ENCODE assay signal across 8 cellular contexts in the genomic region with DNA sequence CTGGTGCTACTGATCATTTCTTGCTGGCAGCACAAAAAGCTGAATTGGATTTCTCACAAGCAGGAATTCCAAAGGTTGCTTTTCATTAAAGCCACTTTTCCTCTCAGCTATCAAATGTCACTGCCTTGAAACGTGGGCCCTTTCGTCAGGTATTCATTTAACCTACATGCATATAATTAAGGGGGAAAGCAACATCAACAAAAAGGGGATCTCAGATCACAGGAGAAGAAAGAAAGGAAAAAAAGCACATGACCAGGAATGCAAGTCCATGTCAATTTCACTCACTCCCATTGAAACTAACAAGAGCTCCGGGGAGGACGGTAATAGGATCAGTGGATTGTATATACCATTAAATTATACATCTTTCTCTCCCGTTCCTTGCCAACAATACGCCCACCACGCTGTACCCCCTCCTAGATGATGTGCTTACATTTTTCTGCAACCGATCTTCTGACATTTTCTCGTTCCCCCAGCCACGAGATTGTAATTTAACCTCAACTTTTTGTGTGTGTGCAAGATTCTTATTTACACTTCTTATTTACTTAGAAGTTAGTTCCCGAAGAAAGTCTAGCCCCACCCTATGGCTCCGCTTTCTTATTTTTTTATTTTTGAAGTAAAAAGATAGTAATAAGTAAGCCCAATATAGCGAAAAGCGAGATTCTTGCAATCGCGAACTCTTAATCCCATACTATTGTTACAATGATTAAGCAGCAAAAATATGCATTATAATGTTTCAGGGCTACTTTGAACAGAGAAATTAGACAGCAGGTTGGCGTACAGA. TPM values are rescaled to one million over a fixed set of nuclear protein-coding genes. Genes with fewer than 3 reads are reported as not detected.
DNase-seq lines count a peak whose midpoint lies in the region; ATAC-seq and TF ChIP-seq lines count a peak whose summit lies in the region.

No MANE protein-coding gene starts in this region.

- no peaks in the 10 kb centered on the region for H3K9me3 Mint-ChIP-seq in WTC11

- no peak for TF ChIP-seq POLR2A in spleen (IDR thresholded peaks at IDR 0.05)

- no peaks in the 10 kb centered on the region; the same call in 1 of the 2 replicates for H3K27me3 Mint-ChIP-seq in WTC11 (ENCODE audit: low read depth)

- H3K27ac Mint-ChIP-seq in WTC11: peak overlapping the region; percentile 91

- no peaks in the 10 kb centered on the region for H3K36me3 Mint-ChIP-seq in WTC11

- H3K4me1 ChIP-seq in HUES48 (ENCODE audit: control insufficient read depth, insufficient read depth, low read length) (peaks cover 43% of the 10 kb centered on the region), iPS-20b (ENCODE audit: insufficient read depth, low read length) (peaks cover 13% of the 10 kb centered on the region; the same call in 1 of the 2 replicates), spleen (peaks cover 0 to 15% (median 4%) of the 10 kb centered on the region in 6 donors)

- H3K4me3 ChIP-seq in HUES48 (ENCODE audit: low read depth, low read length) (peak overlapping the region; percentile 76), iPS-20b (ENCODE audit: low read length) (peak overlapping the region; percentile 95), spleen (peak overlapping the region; percentile 24 to 70 (median 45))

- H3K27me3 ChIP-seq in HUES48 (ENCODE audit: control insufficient read depth, insufficient read depth, low read length): no peaks in the 10 kb centered on the region
- H3K27me3 ChIP-seq in iPS-20b (ENCODE audit: insufficient read depth, low read length): no peaks in the 10 kb centered on the region
- H3K27me3 ChIP-seq in spleen (replicated peaks in 1 of 7): peaks cover 0 to 39% (median 8%) of the 10 kb centered on the region in 7 donors

- POLR2A ChIA-PET in WTC11 (lab: Charles Lee): interaction anchor here (0.5 to 1.4 kb wide), 8 partner anchors 12 to 361 kb away, joined by 3 to 5 read pairs (median 3); no protein-coding TSS in a partner anchor

- H3K4me3 Mint-ChIP-seq in WTC11: peak overlapping the region; percentile 92

- no peak for TF ChIP-seq CTCF in WTC11 (IDR thresholded peaks at IDR 0.05)
- no peak for TF ChIP-seq CTCF in spleen (IDR thresholded peaks at IDR 0.05 in 8 of 11, conservative IDR thresholded peaks at IDR 0.05 in 3 of 11)

- peak overlapping the region; percentile 77 for H3K9ac ChIP-seq in HUES48 (ENCODE audit: low read depth, low read length)
- peak overlapping the region; percentile 87 for H3K9ac ChIP-seq in iPS-20b (ENCODE audit: low read depth, low read length)

- 6 to 8% (median 7%) methylated on average over 17 of the region's 17 CpGs for WGBS in spleen, 5 donors

- H3K27ac ChIP-seq in HUES48 (ENCODE audit: low read depth, low read length) (peak overlapping the region; percentile 96), iPS-20b (ENCODE audit: low read length) (peak overlapping the region; percentile 39), spleen (peak overlapping the region; percentile 76 to 95 (median 90))

- H3K4me1 Mint-ChIP-seq in WTC11: peaks cover 52% of the 10 kb centered on the region

- intact Hi-C loops in spleen (cut with DNase I; ENCODE audit: low total_unique reads): no loop called here

- CTCF ChIA-PET in WTC11 (lab: Charles Lee): interaction anchor here (1.1 to 1.2 kb wide), 2 partner anchors 42 to 124 kb away, joined by 3 read pairs; no protein-coding TSS in a partner anchor

- no peak for ATAC-seq in WTC11
- no peak for ATAC-seq in GM21515 (IDR thresholded peaks at IDR 0.05; ENCODE audit: unreplicated experiment)

- DNase-seq in WTC11 (ENCODE audit: low spot score) (no peak), spleen (no peak), DMS79 (lab: John Stamatoyannopoulos, UW) (no peak), occipital lobe (lab: John Stamatoyannopoulos, UW) (no peak), SKM-1 (lab: John Stamatoyannopoulos, UW; ENCODE audit: unreplicated experiment) (no peak)

- H3K36me3 ChIP-seq in HUES48 (ENCODE audit: control insufficient read depth, insufficient read depth, low read length) (no peaks in the 10 kb centered on the region), iPS-20b (ENCODE audit: insufficient read depth, low read depth, low read length) (no peaks in the 10 kb centered on the region), spleen (no peaks in the 10 kb centered on the region)

- H3K9me3 ChIP-seq in HUES48 (ENCODE audit: control insufficient read depth, insufficient read depth, low read length) (no peaks in the 10 kb centered on the region), iPS-20b (ENCODE audit: insufficient read depth, low read depth, low read length) (no peaks in the 10 kb centered on the region), spleen (no peaks in the 10 kb centered on the region)

TF ChIP-seq in WTC11, 78 proteins besides CTCF, POLR2A, EP300 and RAD21:
- no peak for TF ChIP-seq ZNF121 (CRISPR knock-in tag; IDR thresholded peaks at IDR 0.05)

RNA-seq across cellular contexts. Expression of gene FIGN, which starts 0.7 kb away (rescaled TPM):
- total RNA-seq in WTC11 (2021) (19.4 to 23.8 TPM (median 23.1 TPM) in 3 replicates), spleen (10 to 100 TPM in 4 of 7 donors, 1 to 10 TPM in 3; 4.5 to 22.6 (median 11.5) TPM), occipital lobe (3.4 TPM)
- polyA plus RNA-seq in spleen: 1 to 10 TPM in 1 of 3 donors, under 1 TPM in 2; 0.50 to 2.2 (median 0.80) TPM

Comparison
In these comparisons a context has a peak if more than half of its experiments do, and no peak if none do; other contexts are left out.
1. H3K27ac ChIP-seq: peak in every context shown above with its lines; median percentile 96 in HUES48; 90 in spleen; 39 in iPS-20b.
2. H3K4me3 ChIP-seq: peak in every context shown above with its lines; median percentile 95 in iPS-20b; 76 in HUES48; 45 in spleen.